In genomic region chr2:216746268-216746667, GRCh38 we compare ENCODE assay signal across 9 cellular contexts. TPM values are rescaled to one million over a fixed set of nuclear protein-coding genes. Genes with fewer than 3 reads are reported as not detected.
DNase-seq lines count a peak whose midpoint lies in the region; ATAC-seq and TF ChIP-seq lines count a peak whose summit lies in the region.
"Not testable (repeated sequence)": the region's sequence is repeated elsewhere in the genome, so short reads cannot be mapped to it uniquely, and the experiment has no call there.
"Had no signal": no experiment of that assay in that cellular context is flagged by ENCODE, and none has a peak within 500 bp of the region (broad histone marks: within the 10 kb centered on the region; RNA-seq: fewer than 3 reads in every experiment).

No MANE protein-coding gene starts in this region.

- not testable (repeated sequence) for H3K79me2 ChIP-seq in HCT116 (ENCODE audit: insufficient read depth, low read length); Loucy (ENCODE audit: insufficient read depth, low read length); OCI-LY7 (ENCODE audit: insufficient read depth, low read depth, low read length)

- H3K27me3 Mint-ChIP-seq in activated CD4-positive, alpha-beta T cell treated with anti-CD3 and anti-CD28 coated beads for 36 hours: peaks cover 12% of the 10 kb centered on the region

- H4K20me1 ChIP-seq in HCT116 (ENCODE audit: insufficient read depth); Loucy (ENCODE audit: insufficient read depth, low read length, poor library complexity, severe bottlenecking); OCI-LY7 (ENCODE audit: insufficient read depth, low read length): not testable (repeated sequence)

- not testable (repeated sequence) for H3K9me2 ChIP-seq in HCT116 (ENCODE audit: insufficient read depth); Loucy (replicated peaks; ENCODE audit: low read depth, low read length); OCI-LY7 (ENCODE audit: insufficient read depth, low read length)

- DNase-seq in A673 (ENCODE audit: low spot score) (peak; percentile 25), ecto neural progenitor cell (ENCODE audit: low spot score) (peak; percentile 4), mesenteric fat pad (ENCODE audit: low spot score) (peak; percentile 35)
- not testable (repeated sequence) for DNase-seq in GM12864 (ENCODE audit: low read depth); HCT116 (ENCODE audit: low read depth, low spot score); OCI-LY7 (ENCODE audit: low spot score)
- peak; percentile 28 for DNase-seq in activated CD4-positive, alpha-beta T cell treated with anti-CD3 and anti-CD28 coated beads for 36 hours

- H3K36me3 Mint-ChIP-seq in activated CD4-positive, alpha-beta T cell treated with anti-CD3 and anti-CD28 coated beads for 36 hours (ENCODE audit: low read depth): not testable (repeated sequence)

- not testable (repeated sequence) for H3K9me3 Mint-ChIP-seq in activated CD4-positive, alpha-beta T cell treated with anti-CD3 and anti-CD28 coated beads for 36 hours (ENCODE audit: low read depth)

- not testable (repeated sequence) for TF ChIP-seq RAD21 in HCT116 (IDR thresholded peaks at IDR 0.05; ENCODE audit: low read depth)

- not testable (repeated sequence) for BruUV-seq in A673 (replicated peaks; lab: Mats Ljungman, UMichigan); HCT116 (replicated peaks; lab: Mats Ljungman, UMichigan); OCI-LY7 (replicated peaks; lab: Mats Ljungman, UMichigan)

- not testable (repeated sequence) for H3K4me1 ChIP-seq in A673 (ENCODE audit: insufficient read depth, low read length, poor library complexity, severe bottlenecking); HCT116 (ENCODE audit: control insufficient read depth in 1 of 2, insufficient read depth in 2 of 2, low read length in 2 of 2); Loucy (ENCODE audit: insufficient read depth, low read length, poor library complexity, severe bottlenecking); OCI-LY7 (ENCODE audit: insufficient read depth, low read length, poor library complexity, severe bottlenecking)

- not testable (repeated sequence) for H3K27ac ChIP-seq in A673 (ENCODE audit: low read depth, low read length, poor library complexity, severe bottlenecking); HCT116 (ENCODE audit: low read depth, low read length); OCI-LY7 (ENCODE audit: low read depth, low read length, poor library complexity, severe bottlenecking)

- not testable (repeated sequence) for H3F3A ChIP-seq in Loucy (ENCODE audit: low read depth)

- H3K9ac ChIP-seq in HCT116 (ENCODE audit: low read length); Loucy (ENCODE audit: low read depth, low read length, poor library complexity, severe bottlenecking): not testable (repeated sequence)

- H3K9me3 ChIP-seq in A673 (ENCODE audit: low read depth, low read length, poor library complexity, severe bottlenecking); HCT116 (ENCODE audit: control insufficient read depth in 1 of 2, insufficient read depth in 1 of 2, low read depth in 1 of 2, low read length in 2 of 2); Loucy (ENCODE audit: insufficient read depth, low read depth, low read length); OCI-LY7 (ENCODE audit: low read length): not testable (repeated sequence)

- CTCF ChIA-PET in A673 (lab: Charles Lee); OCI-LY7 (lab: Charles Lee; ENCODE audit: unreplicated experiment): not testable (repeated sequence)
- CTCF ChIA-PET in HCT116 (lab: Charles Lee): interaction anchor here (0.6 kb wide), 1 partner anchor 60 kb away, joined by 5 read pairs; no protein-coding TSS in a partner anchor
- CTCF ChIA-PET in activated CD4-positive, alpha-beta T cell treated with anti-CD3 and anti-CD28 coated beads for 36 hours (lab: Charles Lee): interaction anchor here (1.1 to 1.8 kb wide), 2 partner anchors 41 to 64 kb away, joined by 3 to 4 read pairs; no protein-coding TSS in a partner anchor

- not testable (repeated sequence) for TF ChIP-seq POLR2A in HCT116 (IDR thresholded peaks at IDR 0.05; ENCODE audit: borderline replicate concordance, extremely low read depth, insufficient read depth, insufficient read length)

- not testable (repeated sequence) for H3K36me3 ChIP-seq in A673 (ENCODE audit: insufficient read depth, low read length, poor library complexity, severe bottlenecking); HCT116 (ENCODE audit: control insufficient read depth in 1 of 2, insufficient read depth in 2 of 2, low read length in 2 of 2); Loucy (ENCODE audit: insufficient read depth, low read length); OCI-LY7 (ENCODE audit: insufficient read depth, low read length)

- not testable (repeated sequence) for H3K4me2 ChIP-seq in HCT116 (ENCODE audit: low read length); Loucy (ENCODE audit: low read depth, low read length, poor library complexity, severe bottlenecking); OCI-LY7 (ENCODE audit: low read length)

- intact Hi-C loops in A673 (cut with micrococcal nuclease; ENCODE audit: unreplicated experiment); HCT116 (cut with micrococcal nuclease); OCI-LY7 (cut with micrococcal nuclease; ENCODE audit: unreplicated experiment); activated CD4-positive, alpha-beta T cell treated with anti-CD3 and anti-CD28 coated beads for 36 hours (cut with DNase I, micrococcal nuclease): not testable (repeated sequence)

- H3K4me1 Mint-ChIP-seq in activated CD4-positive, alpha-beta T cell treated with anti-CD3 and anti-CD28 coated beads for 36 hours: not testable (repeated sequence)

- TF ChIP-seq CTCF in A673 (conservative IDR thresholded peaks at IDR 0.05; ENCODE audit: low read depth, low read length): peak; percentile 39
- peak; percentile 36 for TF ChIP-seq CTCF in GM12864 (IDR thresholded peaks at IDR 0.05; ENCODE audit: low read depth, low read length, missing control alignments)
- TF ChIP-seq CTCF in HCT116 (IDR thresholded peaks at IDR 0.05 in 2 of 3, conservative IDR thresholded peaks at IDR 0.05 in 1 of 3; ENCODE audit: borderline replicate concordance in 1 of 3, insufficient read depth in 1 of 3, low read depth in 2 of 3, low read length in 2 of 3): peak in 1 of 3 experiments; percentile 32; a peak in 2 of 6 replicates
- TF ChIP-seq CTCF in Loucy (conservative IDR thresholded peaks at IDR 0.05; ENCODE audit: low read length): peak; percentile 52
- TF ChIP-seq CTCF in OCI-LY7 (conservative IDR thresholded peaks at IDR 0.05; ENCODE audit: low read length): peak; percentile 59

- POLR2A ChIA-PET in A673 (lab: Charles Lee; ENCODE audit: low non-redundant PET); HCT116 (lab: Charles Lee); OCI-LY7 (lab: Charles Lee); activated CD4-positive, alpha-beta T cell treated with anti-CD3 and anti-CD28 coated beads for 36 hours (lab: Charles Lee): not testable (repeated sequence)

- peak; percentile 46 for ATAC-seq in HCT116
- not testable (repeated sequence) for ATAC-seq in activated CD4-positive, alpha-beta T cell treated with anti-CD3 and anti-CD28 coated beads for 36 hours

- RAD21 ChIA-PET in HCT116 (lab: Charles Lee; ENCODE audit: low non-redundant PET in 1 of 2, low total read pairs in 2 of 2, uncharacterized antibody in 2 of 2, unreplicated experiment in 2 of 2): interaction anchor here in 1 of 2 experiments (0.6 kb wide), 1 partner anchor 53 kb away, joined by 3 read pairs; no protein-coding TSS in a partner anchor

- not testable (repeated sequence) for H2AFZ ChIP-seq in HCT116 (ENCODE audit: low read depth, low read length, poor library complexity, severe bottlenecking); Loucy (ENCODE audit: low read length); OCI-LY7 (ENCODE audit: low read length)

- H3K4me3 ChIP-seq in A673 (ENCODE audit: low read depth, low read length, poor library complexity, severe bottlenecking); GM12864 (ENCODE audit: low read depth, low read length); HCT116 (replicated peaks in 1 of 2; ENCODE audit: low read depth in 1 of 2, low read length in 2 of 2); Loucy (ENCODE audit: low read length, poor library complexity, severe bottlenecking); OCI-LY7 (ENCODE audit: low read depth, low read length, poor library complexity, severe bottlenecking): not testable (repeated sequence)

- not testable (repeated sequence) for H3K27ac Mint-ChIP-seq in activated CD4-positive, alpha-beta T cell treated with anti-CD3 and anti-CD28 coated beads for 36 hours

- H3K27me3 ChIP-seq in A673 (replicated peaks; ENCODE audit: insufficient read depth, low read depth, low read length, poor library complexity): peaks cover 14% of the 10 kb centered on the region
- H3K27me3 ChIP-seq in HCT116 (ENCODE audit: insufficient read depth, low read length): peaks cover 32% of the 10 kb centered on the region
- not testable (repeated sequence) for H3K27me3 ChIP-seq in Loucy (ENCODE audit: insufficient read depth, low read length, poor library complexity, severe bottlenecking)

- not testable (repeated sequence) for H3K4me3 Mint-ChIP-seq in activated CD4-positive, alpha-beta T cell treated with anti-CD3 and anti-CD28 coated beads for 36 hours

RNA-seq across cellular contexts. Expression of gene IGFBP5, which starts 50.9 kb away (rescaled TPM):
- total RNA-seq in A673 (2021): 5.4 and 7.1 TPM in 2 replicates
- 3.9 TPM for total RNA-seq in HCT116 (2021; ENCODE audit: unreplicated experiment)
- polyA plus RNA-seq in HCT116 (2012): 0.01 TPM in 2 replicates
- total RNA-seq in OCI-LY7 (2014; rRNA removed; shearing (Covaris generic)): not detected in 2 replicates
- not detected in 2 replicates for total RNA-seq in OCI-LY7 (2022)
- not detected for total RNA-seq in activated CD4-positive, alpha-beta T cell treated with anti-CD3 and anti-CD28 coated beads for 36 hours
- total RNA-seq in mesenteric fat pad: 497 TPM
- polyA plus RNA-seq: CD14-positive monocyte had no signal

Comparison
In these comparisons a context has a peak if more than half of its experiments do, and no peak if none do; other contexts are left out.
1. RNA of gene IGFBP5, which starts 50.9 kb away (total RNA-seq): 497 TPM in mesenteric fat pad (single experiment); 5.4 to 7.1 TPM in A673, 3.9 TPM in HCT116 (single experiment), not detected in activated CD4-positive, alpha-beta T cell treated with anti-CD3 and anti-CD28 coated beads for 36 hours and not detected in OCI-LY7; every median in the first group is over 10 times any median in the second.